In genomic region chr5:140239939-140240700, GRCh38 we compare ENCODE assay signal across 7 cellular contexts.
DNase-seq lines count a peak whose midpoint lies in the region; ATAC-seq and TF ChIP-seq lines count a peak whose summit lies in the region.

No MANE protein-coding gene starts in this region.

- H3K4me1 ChIP-seq in right cardiac atrium (ENCODE audit: control insufficient read depth, insufficient read depth, low read length) = peaks cover 26% of the 10 kb centered on the region

- TF ChIP-seq CTCF in GM13976 (IDR thresholded peaks at IDR 0.05; ENCODE audit: borderline replicate concordance, control extremely low read depth, extremely low read depth, insufficient read depth, missing control alignments) (peak; percentile 55), SU-DHL-6 (IDR thresholded peaks at IDR 0.05; ENCODE audit: insufficient read depth, low read length, poor library complexity, severe bottlenecking) (peak; percentile 47)

- H3F3A ChIP-seq in SU-DHL-6 (ENCODE audit: insufficient read depth) = no peaks in the 10 kb centered on the region

- no peaks in the 10 kb centered on the region for H3K27me3 ChIP-seq in SU-DHL-6 (ENCODE audit: low read length)
- no peaks in the 10 kb centered on the region for H3K27me3 ChIP-seq in right cardiac atrium (ENCODE audit: control insufficient read depth, insufficient read depth)

- 46% methylated on average over 11 of the region's 11 CpGs for WGBS in right cardiac atrium

- H2AFZ ChIP-seq in SU-DHL-6 (ENCODE audit: low read depth, low read length, severe bottlenecking) = no peak overlapping the region

- no peaks in the 10 kb centered on the region for H4K20me1 ChIP-seq in SU-DHL-6 (ENCODE audit: low read depth, low read length)

- no peaks in the 10 kb centered on the region for H3K9me2 ChIP-seq in SU-DHL-6 (replicated peaks; ENCODE audit: insufficient read depth, low read length)

- H3K27ac ChIP-seq in SU-DHL-6 (ENCODE audit: low read depth, low read length) (no peak overlapping the region), right cardiac atrium (ENCODE audit: low read length) (no peak overlapping the region)

- peak; percentile 78 for DNase-seq in GM13976 (ENCODE audit: low spot score)
- peak; percentile 20 for DNase-seq in amniotic stem cell (lab: John Stamatoyannopoulos, UW)
- DNase-seq in right cardiac atrium = peak; percentile 59 to 84 (median 80)
- DNase-seq in sciatic nerve (ENCODE audit: low spot score) = peak; percentile 82
- no peak for DNase-seq in NCI-H1048 (lab: John Stamatoyannopoulos, UW)

- H3K36me3 ChIP-seq in SU-DHL-6 (ENCODE audit: low read length) = no peaks in the 10 kb centered on the region

- peak; percentile 59 for ATAC-seq in HG03280 (IDR thresholded peaks at IDR 0.05; ENCODE audit: unreplicated experiment)
- peak; percentile 36 to 44 for ATAC-seq in right cardiac atrium
- peak; percentile 45 for ATAC-seq in sciatic nerve

- H3K9me3 ChIP-seq in SU-DHL-6 (ENCODE audit: insufficient read depth, low read length) = no peaks in the 10 kb centered on the region
- H3K9me3 ChIP-seq in right cardiac atrium (ENCODE audit: control insufficient read depth, low read length) = no peaks in the 10 kb centered on the region

- H3K4me3 ChIP-seq in SU-DHL-6 (ENCODE audit: insufficient read depth, low read length, poor library complexity, severe bottlenecking) (no peak overlapping the region), right cardiac atrium (ENCODE audit: low read length) (no peak overlapping the region)

- H3K4me2 ChIP-seq in SU-DHL-6 (ENCODE audit: low read depth, low read length, poor library complexity, severe bottlenecking) = no peak overlapping the region

- H3K79me2 ChIP-seq in SU-DHL-6 (ENCODE audit: insufficient read depth, low read length) = no peaks in the 10 kb centered on the region

- intact Hi-C loops in right cardiac atrium (cut with DNase I) = loop anchor here in 3 of 4 donors (5.0 kb wide), 3 partner anchors 63 to 112 kb away; partner anchors contain the start of genes HBEGF (in 2 of the 3) and CYSTM1 (in 1 of the 3)
- intact Hi-C loops in sciatic nerve (cut with DNase I) = loop anchor here (5.0 kb wide), 1 partner anchor 107 kb away; the partner anchor contains the start of gene HBEGF

- in situ Hi-C loops in GM13976 (cut with MboI; ENCODE audit: low sequenced_read_pairs, unreplicated experiment) = loop anchor here (25.0 kb wide), 1 partner anchor 472 kb away; the partner anchor contains the start of gene ZMAT2

- no peak overlapping the region for H3K9ac ChIP-seq in SU-DHL-6 (ENCODE audit: low read length)
